ENCODE assay signal across 19 cellular contexts in genomic region chr2:26458365-26459042, GRCh38. TPM values are rescaled to one million over a fixed set of nuclear protein-coding genes. Genes with fewer than 3 reads are reported as not detected.
"Had no signal": no experiment of that assay in that cellular context is flagged by ENCODE, and none has a peak within 500 bp of the region (broad histone marks: within the 10 kb centered on the region; RNA-seq: fewer than 3 reads in every experiment).

No MANE protein-coding gene starts in this region.

- H3K4me1 Mint-ChIP-seq: T-cell had no signal

- DNase-seq: activated CD4-positive, alpha-beta T cell treated with anti-CD3 and anti-CD28 coated beads, Interleukin-2, amount 50 U/mL, for 1 hour; activated gamma-delta T cell treated with Interleukin-2 at 50 U/mL for 16 hours; activated T-cell treated with anti-CD3 and anti-CD28 coated beads, Interleukin-2, amount 50 U/mL, for 4 hours; foreskin keratinocyte; heart left ventricle; left ventricle myocardium inferior; mesenchymal stem cell; stomach; T-cell; T1000; WERI-Rb-1 had no signal

- H3K4me1 ChIP-seq: foreskin keratinocyte, left ventricle myocardium inferior, vagina had no signal

- H3K9me3 Mint-ChIP-seq: activated T-cell treated with anti-CD3 and anti-CD28 coated beads, Interleukin-2, amount 50 U/mL, for 4 hours; natural killer cell treated with Interleukin-12 subunit alpha and Interleukin-12 subunit beta and Interleukin-15 and Interleukin-18, amount 100 ng/mL, for 72 hours; T-cell had no signal

- H3K27ac ChIP-seq: foreskin keratinocyte, heart left ventricle, left ventricle myocardium inferior, skin epidermis, stomach, vagina, WERI-Rb-1 had no signal

- H3K4me3 ChIP-seq: heart left ventricle, left ventricle myocardium inferior, skin epidermis, stomach, vagina had no signal

- ATAC-seq: activated T-cell treated with anti-CD3 and anti-CD28 coated beads, Interleukin-2, amount 50 U/mL, for 4 hours; foreskin keratinocyte; heart left ventricle; natural killer cell treated with Interleukin-12 subunit alpha and Interleukin-12 subunit beta and Interleukin-15 and Interleukin-18, amount 100 ng/mL, for 72 hours; T-cell had no signal

- H3K9me3 ChIP-seq: heart left ventricle, left ventricle myocardium inferior, stomach, vagina had no signal

- H3K27ac Mint-ChIP-seq: natural killer cell treated with Interleukin-12 subunit alpha and Interleukin-12 subunit beta and Interleukin-15 and Interleukin-18, amount 100 ng/mL, for 72 hours; T-cell had no signal

- H3K36me3 ChIP-seq: heart left ventricle, left ventricle myocardium inferior, stomach, vagina, WERI-Rb-1 had no signal

- H3K27me3 ChIP-seq: foreskin keratinocyte, heart left ventricle, stomach, vagina had no signal

- H3K36me3 Mint-ChIP-seq: natural killer cell treated with Interleukin-12 subunit alpha and Interleukin-12 subunit beta and Interleukin-15 and Interleukin-18, amount 100 ng/mL, for 72 hours; T-cell had no signal

- H3K4me3 Mint-ChIP-seq: activated T-cell treated with anti-CD3 and anti-CD28 coated beads, Interleukin-2, amount 50 U/mL, for 4 hours; natural killer cell treated with Interleukin-12 subunit alpha and Interleukin-12 subunit beta and Interleukin-15 and Interleukin-18, amount 100 ng/mL, for 72 hours; T-cell had no signal

RNA-seq across cellular contexts. Expression of gene OTOF, which starts 19.4 kb away (rescaled TPM):
- total RNA-seq: bronchial epithelial cell, chondrocyte, foreskin keratinocyte, left ventricle myocardium inferior, osteocyte had no signal
- polyA plus RNA-seq: aorta, foreskin keratinocyte had no signal

RNA-seq across cellular contexts. Expression of gene DRC1, which starts 56.8 kb away (rescaled TPM):
- total RNA-seq: activated T-cell treated with anti-CD3 and anti-CD28 coated beads, Interleukin-2, amount 50 U/mL, for 4 hours; bronchial epithelial cell; foreskin keratinocyte; left ventricle myocardium inferior; natural killer cell treated with Interleukin-12 subunit alpha and Interleukin-12 subunit beta and Interleukin-15 and Interleukin-18, amount 100 ng/mL, for 72 hours; osteocyte; T-cell; vagina had no signal
- polyA plus RNA-seq: aorta, endothelial cell of umbilical vein, foreskin keratinocyte, stomach had no signal
